7 cellular contexts compared by ENCODE assay signal in the genomic region with DNA sequence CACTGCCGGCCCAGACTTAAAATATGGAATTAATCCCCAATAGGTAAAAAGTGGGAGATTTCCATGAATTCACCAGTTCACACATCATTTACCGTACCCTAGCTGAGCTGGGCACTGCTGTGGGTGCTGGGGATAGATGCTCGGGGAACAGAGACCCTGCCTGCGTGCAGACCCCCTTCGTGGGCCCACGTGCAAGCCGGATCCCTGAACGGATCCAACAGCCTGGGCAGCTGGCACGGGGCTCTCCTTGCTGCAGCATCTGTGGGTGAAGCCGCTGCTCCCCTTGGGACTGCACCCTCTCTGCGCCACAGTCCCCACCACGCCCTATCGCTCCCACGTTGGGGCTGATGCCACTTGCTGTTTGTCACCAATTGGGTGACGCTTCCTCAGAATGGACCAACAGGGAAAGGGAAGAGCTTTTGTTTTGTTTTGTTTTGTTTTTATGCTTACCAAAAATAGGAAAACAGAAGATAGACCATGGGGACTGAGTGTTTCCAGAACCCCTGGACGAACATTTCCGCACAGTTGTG.
DNase-seq lines count a peak whose midpoint lies in the region; FAIRE-seq and TF ChIP-seq lines count a peak whose summit lies in the region.
"Not testable (repeated sequence)": the region's sequence is repeated elsewhere in the genome, so short reads cannot be mapped to it uniquely, and the experiment has no call there.

No MANE protein-coding gene starts in this region.

- WGBS in spleen, 5 donors = 93 to 96% (median 94%) methylated on average over 12 to 17 of the region's 17 CpGs
- 91 to 92% methylated on average over 14 to 15 of the region's 17 CpGs for WGBS in testis, 2 donors

- H3K36me3 Mint-ChIP-seq in neural progenitor cell = not testable (repeated sequence)

- H3K27ac Mint-ChIP-seq in neural progenitor cell = peak overlapping the region; percentile 81

- H3K4me3 Mint-ChIP-seq in neural progenitor cell = not testable (repeated sequence)

- H3K27me3 ChIP-seq in BLaER1 = peaks cover 22% of the 10 kb centered on the region
- H3K27me3 ChIP-seq in neural progenitor cell, testis: not testable (repeated sequence)
- H3K27me3 ChIP-seq in spleen (replicated peaks in 1 of 7) = peaks cover 0 to 43% (median 3%) of the 10 kb centered on the region in 7 donors

- H4K20me1 ChIP-seq in BLaER1; neural progenitor cell (ENCODE audit: low read depth): not testable (repeated sequence)

- peak overlapping the region; percentile 41 for H3K4me2 ChIP-seq in BLaER1
- H3K4me2 ChIP-seq in neural progenitor cell = not testable (repeated sequence)

- not testable (repeated sequence) for TF ChIP-seq POLR2A in spleen (IDR thresholded peaks at IDR 0.05); testis (IDR thresholded peaks at IDR 0.05)

- H3K9ac ChIP-seq in BLaER1; kidney (ENCODE audit: low read length in 2 of 2); neural progenitor cell: not testable (repeated sequence)

- intact Hi-C loops in kidney (cut with DNase I); spleen (cut with DNase I; ENCODE audit: low total_unique reads); testis (cut with DNase I; ENCODE audit: low total_unique reads): not testable (repeated sequence)

- not testable (repeated sequence) for H3K9me3 ChIP-seq in BLaER1; kidney (ENCODE audit: control insufficient read depth in 1 of 2, low read length in 2 of 2); neural progenitor cell (ENCODE audit: low read depth); testis
- H3K9me3 ChIP-seq in spleen = peaks cover 0 to 15% (median 0%) of the 10 kb centered on the region in 8 donors

- FAIRE-seq in kidney (lab: Jason Lieb, UNC) = not testable (repeated sequence)

- H3K4me1 Mint-ChIP-seq in neural progenitor cell = peaks cover 34% of the 10 kb centered on the region

- peak; percentile 30 for DNase-seq in ecto neural progenitor cell (ENCODE audit: low spot score)
- DNase-seq in kidney = peak; percentile 64
- peak; percentile 74 for DNase-seq in mesenteric fat pad (ENCODE audit: low spot score)
- DNase-seq in neural progenitor cell (ENCODE audit: low spot score) = not testable (repeated sequence)
- DNase-seq in spleen = peak; percentile 54
- DNase-seq in testis = peak; percentile 1

- not testable (repeated sequence) for H3K36me3 ChIP-seq in BLaER1; kidney (ENCODE audit: control insufficient read depth in 1 of 2, insufficient read depth in 2 of 2, low read length in 2 of 2); neural progenitor cell; spleen; testis (ENCODE audit: low read depth, missing control alignments)

- not testable (repeated sequence) for H3K79me2 ChIP-seq in neural progenitor cell (ENCODE audit: low read depth)

- not testable (repeated sequence) for H3K4me3 ChIP-seq in BLaER1; kidney (ENCODE audit: low read length in 2 of 2); neural progenitor cell; spleen; testis

- not testable (repeated sequence) for H3F3A ChIP-seq in neural progenitor cell (ENCODE audit: low read depth)

- H2AFZ ChIP-seq in neural progenitor cell (replicated peaks) = not testable (repeated sequence)

- not testable (repeated sequence) for H3K27ac ChIP-seq in BLaER1; kidney (ENCODE audit: low read depth in 2 of 2, low read length in 2 of 2); neural progenitor cell; spleen; testis

- H3K27me3 Mint-ChIP-seq in neural progenitor cell (ENCODE audit: insufficient read depth, low read depth) = not testable (repeated sequence)

- H3K4me1 ChIP-seq in BLaER1 = peaks cover 29% of the 10 kb centered on the region
- not testable (repeated sequence) for H3K4me1 ChIP-seq in kidney (ENCODE audit: control insufficient read depth in 1 of 2, insufficient read depth in 1 of 2, low read depth in 1 of 2, low read length in 2 of 2); neural progenitor cell; spleen; testis

- H3K9me3 Mint-ChIP-seq in neural progenitor cell = not testable (repeated sequence)

- TF ChIP-seq CTCF in kidney (IDR thresholded peaks at IDR 0.05; ENCODE audit: borderline replicate concordance, extremely low read depth, insufficient read depth); neural progenitor cell (IDR thresholded peaks at IDR 0.05); spleen (IDR thresholded peaks at IDR 0.05 in 8 of 11, conservative IDR thresholded peaks at IDR 0.05 in 3 of 11); testis (IDR thresholded peaks at IDR 0.05): not testable (repeated sequence)
